Comparison of ENCODE assay signal across 14 cellular contexts in genomic region chr2:69221512-69221911, GRCh38.
"Had no signal": no experiment of that assay in that cellular context is flagged by ENCODE, and none has a peak within 500 bp of the region (broad histone marks: within the 10 kb centered on the region; RNA-seq: fewer than 3 reads in every experiment).

No MANE protein-coding gene starts in this region.

- H3K27ac ChIP-seq: WERI-Rb-1 had no signal

- H3K27me3 ChIP-seq: thyroid gland had no signal

- ATAC-seq: activated CD4-positive, alpha-beta T cell treated with anti-CD3 and anti-CD28 coated beads for 36 hours; naive thymus-derived CD8-positive, alpha-beta T cell had no signal

- H3K9me3 ChIP-seq: thyroid gland had no signal

- H3K4me3 ChIP-seq: lung, thyroid gland had no signal

- DNase-seq: activated CD4-positive, alpha-beta memory T cell treated with anti-CD3 and anti-CD28 coated beads, Interleukin-2, amount 10 ng/mL, durations not matched to agents 7 days and 5 days; activated CD4-positive, alpha-beta T cell treated with anti-CD3 and anti-CD28 coated beads for 36 hours; activated gamma-delta T cell; activated naive CD8-positive, alpha-beta T cell treated with anti-CD3 and anti-CD28 coated beads, Interleukin-2, amount 10 ng/mL, durations not matched to agents 7 days and 5 days; activated T-cell treated with anti-CD3 and anti-CD28 coated beads, Interleukin-2, amount 50 U/mL, for 48 hours; caudate nucleus; cortex of kidney; effector memory CD4-positive, alpha-beta T cell; naive thymus-derived CD8-positive, alpha-beta T cell; occipital lobe; T-helper 1 cell; thyroid gland; WERI-Rb-1 had no signal

- H3K36me3 ChIP-seq: thyroid gland, WERI-Rb-1 had no signal
